ENCODE assay signal across 2 cellular contexts in the genomic region with DNA sequence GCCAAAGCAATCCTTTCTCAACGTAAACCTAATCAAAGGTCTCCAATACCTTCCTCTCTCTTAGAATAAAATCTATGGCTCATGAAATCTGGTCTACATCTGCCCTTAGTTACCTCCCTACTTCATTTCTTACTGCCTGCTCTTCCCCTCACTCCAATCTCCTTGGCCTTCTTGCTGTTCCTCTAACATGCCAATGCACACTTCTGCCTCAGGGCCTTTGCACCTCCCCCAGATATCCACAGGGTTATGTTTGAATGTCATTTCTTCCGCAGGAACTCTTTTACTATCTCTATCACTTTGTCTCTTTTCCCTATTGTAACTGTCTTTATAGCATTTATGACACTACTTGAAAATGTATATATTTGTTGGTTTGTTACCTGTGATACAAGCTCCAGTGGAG.
A peak's percentile ranks its signal among the peaks of the same experiment; 100 is the strongest.
TF ChIP-seq lines count a peak whose summit lies in the region.

No MANE protein-coding gene starts in this region.

TF ChIP-seq in HEK293, 187 proteins besides CTCF, POLR2A, EP300 and RAD21:
- peak; percentile 93 for TF ChIP-seq ZNF623 (tag by site-specific recombination; IDR thresholded peaks at IDR 0.05)
- TF ChIP-seq ZNF398 (tag by site-specific recombination; IDR thresholded peaks at IDR 0.05) = no peak
TF ChIP-seq in HEK293: peak in this region for 1.

TF ChIP-seq in H1, 55 proteins besides CTCF, POLR2A, EP300 and RAD21:
- TF ChIP-seq FOSL1 (IDR thresholded peaks at IDR 0.05; ENCODE audit: insufficient read depth, low read depth, low read length) = no peak
- TF ChIP-seq BRCA1 (IDR thresholded peaks at IDR 0.05; ENCODE audit: low read depth, low read length) = no peak
- no peak for TF ChIP-seq SIN3A (conservative IDR thresholded peaks at IDR 0.05 in 1 of 2, IDR thresholded peaks at IDR 0.05 in 1 of 2; ENCODE audit: low read depth in 1 of 2, low read length in 2 of 2)
- TF ChIP-seq, protein P1, sequence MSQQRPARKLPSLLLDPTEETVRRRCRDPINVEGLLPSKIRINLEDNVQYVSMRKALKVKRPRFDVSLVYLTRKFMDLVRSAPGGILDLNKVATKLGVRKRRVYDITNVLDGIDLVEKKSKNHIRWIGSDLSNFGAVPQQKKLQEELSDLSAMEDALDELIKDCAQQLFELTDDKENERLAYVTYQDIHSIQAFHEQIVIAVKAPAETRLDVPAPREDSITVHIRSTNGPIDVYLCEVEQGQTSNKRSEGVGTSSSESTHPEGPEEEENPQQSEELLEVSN (IDR thresholded peaks at IDR 0.05) = no peak
- TF ChIP-seq SAP30 (IDR thresholded peaks at IDR 0.05; ENCODE audit: insufficient read depth, insufficient replicate concordance, low read length) = no peak
- TF ChIP-seq KDM1A (IDR thresholded peaks at IDR 0.05; ENCODE audit: borderline replicate concordance, low read length) = 0 out of 2 replicates have a peak, but pooled peaks have one; percentile 45
- no peak for TF ChIP-seq RFX5 (IDR thresholded peaks at IDR 0.05; ENCODE audit: borderline replicate concordance, low read depth, low read length)
- no peak for TF ChIP-seq MAFK (IDR thresholded peaks at IDR 0.05; ENCODE audit: low read depth, low read length)
- no peak for TF ChIP-seq TAF1 (IDR thresholded peaks at IDR 0.05; ENCODE audit: low read depth, low read length)
TF ChIP-seq in H1: peak in this region for 1.
